ENCODE assay signal across 8 cellular contexts in genomic region chr6:32843979-32844838, GRCh38. TPM values are rescaled to one million over a fixed set of nuclear protein-coding genes. Genes with fewer than 3 reads are reported as not detected.
A peak's percentile ranks its signal among the peaks of the same experiment; 100 is the strongest.
DNase-seq lines count a peak whose midpoint lies in the region; ATAC-seq and TF ChIP-seq lines count a peak whose summit lies in the region.

TSS of gene PSMB8 (minus strand) at chr6:32844047. CDS start at chr6:32843996, 51 bp downstream.

- TF ChIP-seq POLR2A in GM10847 (IDR thresholded peaks at IDR 0.05; ENCODE audit: extremely low read depth, insufficient read length) (peak; percentile 7), testis (IDR thresholded peaks at IDR 0.05) (no peak)

- H3K4me1 ChIP-seq in osteoblast (ENCODE audit: insufficient read depth, low read length) (peaks cover 12% of the 10 kb centered on the region), testis (peaks cover 15% of the 10 kb centered on the region)

- 0 to 1% methylated on average over 33 to 40 of the region's 40 CpGs for WGBS in testis, 2 donors

- H3K36me3 ChIP-seq in osteoblast (ENCODE audit: insufficient read depth, low read length) = peaks cover 57% of the 10 kb centered on the region
- H3K36me3 ChIP-seq in testis (ENCODE audit: low read depth, missing control alignments) = no peaks in the 10 kb centered on the region

- H3K36me3 Mint-ChIP-seq in activated naive CD8-positive, alpha-beta T cell = peaks cover 63% of the 10 kb centered on the region
- H3K36me3 Mint-ChIP-seq in glutamatergic neuron (ENCODE audit: unreplicated experiment) = no peaks in the 10 kb centered on the region

- H4K20me1 ChIP-seq in osteoblast (ENCODE audit: insufficient read depth, low read length) = no peaks in the 10 kb centered on the region

- peak within 1 kb of the TSS; percentile 100 for H3K27ac Mint-ChIP-seq in activated naive CD8-positive, alpha-beta T cell
- H3K27ac Mint-ChIP-seq in glutamatergic neuron (ENCODE audit: unreplicated experiment) = no peak within 1 kb of the TSS

- H3K27me3 ChIP-seq in osteoblast (ENCODE audit: insufficient read depth, low read length) = no peaks in the 10 kb centered on the region
- H3K27me3 ChIP-seq in testis = no peaks in the 10 kb centered on the region

- H3K4me1 Mint-ChIP-seq in activated naive CD8-positive, alpha-beta T cell (ENCODE audit: low read depth) = peaks cover 82% of the 10 kb centered on the region
- H3K4me1 Mint-ChIP-seq in glutamatergic neuron (ENCODE audit: low read depth, unreplicated experiment) = peaks cover 5% of the 10 kb centered on the region

- H3K9me3 ChIP-seq in osteoblast (ENCODE audit: low read depth, low read length) = no peaks in the 10 kb centered on the region
- H3K9me3 ChIP-seq in testis = no peaks in the 10 kb centered on the region

- H3K4me3 ChIP-seq in osteoblast (ENCODE audit: insufficient read depth, low read length) = peak within 1 kb of the TSS; percentile 93
- peak within 1 kb of the TSS; percentile 64 to 78 for H3K4me3 ChIP-seq in testis

- intact Hi-C loops in testis (cut with DNase I; ENCODE audit: low total_unique reads) = no loop called here

- peaks cover 23% of the 10 kb centered on the region for H3K79me2 ChIP-seq in osteoblast (ENCODE audit: insufficient read depth, low read length)

- no peaks in the 10 kb centered on the region for H3K9me3 Mint-ChIP-seq in activated naive CD8-positive, alpha-beta T cell (ENCODE audit: low read depth)
- peaks cover 3% of the 10 kb centered on the region for H3K9me3 Mint-ChIP-seq in glutamatergic neuron (ENCODE audit: unreplicated experiment)

- peak; percentile 97 for DNase-seq in NCI-H1105 (lab: John Stamatoyannopoulos, UW)
- DNase-seq in SKM-1 treated with dmso at 0.1 percent for 144 hours (lab: John Stamatoyannopoulos, UW; ENCODE audit: unreplicated experiment) = peak; percentile 95
- DNase-seq in glutamatergic neuron = peak; percentile 93
- peak; percentile 98 for DNase-seq in osteoblast (ENCODE audit: insufficient read length, low spot score, missing footprints)
- DNase-seq in testis = peak; percentile 99

- no peaks in the 10 kb centered on the region for H3K27me3 Mint-ChIP-seq in activated naive CD8-positive, alpha-beta T cell
- H3K27me3 Mint-ChIP-seq in glutamatergic neuron (ENCODE audit: unreplicated experiment) = peaks cover 15% of the 10 kb centered on the region

- TF ChIP-seq CTCF in glutamatergic neuron (IDR thresholded peaks at IDR 0.05; ENCODE audit: partially characterized antibody, unreplicated experiment) = no peak
- no peak for TF ChIP-seq CTCF in osteoblast (IDR thresholded peaks at IDR 0.05; ENCODE audit: extremely low read depth, low read depth, low read length)
- peak in 2 of 3 experiments; percentile 22 to 23 for TF ChIP-seq CTCF in testis (IDR thresholded peaks at IDR 0.05)

- peak; percentile 82 for ATAC-seq in HG02623 (IDR thresholded peaks at IDR 0.05; ENCODE audit: unreplicated experiment)

- H3K27ac ChIP-seq in osteoblast (ENCODE audit: low read depth, low read length) = peak within 1 kb of the TSS; percentile 98
- peak within 1 kb of the TSS; percentile 89 to 90 for H3K27ac ChIP-seq in testis

- H3K4me2 ChIP-seq in osteoblast (ENCODE audit: insufficient read depth, low read length) = peak within 1 kb of the TSS; percentile 94

- peak within 1 kb of the TSS; percentile 99 for H3K4me3 Mint-ChIP-seq in activated naive CD8-positive, alpha-beta T cell
- peak within 1 kb of the TSS; percentile 94 for H3K4me3 Mint-ChIP-seq in glutamatergic neuron (ENCODE audit: unreplicated experiment)

- peak within 1 kb of the TSS; percentile 95 for H2AFZ ChIP-seq in osteoblast (ENCODE audit: low read length)

RNA-seq across cellular contexts. Expression of gene PSMB8, which starts in this region (rescaled TPM):
- total RNA-seq in glutamatergic neuron (ENCODE audit: unreplicated experiment) (not detected), osteoblast (67.3 and 83.4 TPM in 2 replicates), testis (10 to 100 TPM in 1 of 2 donors, 1 to 10 TPM in 1; 4.6 to 11.2 TPM)
- polyA plus RNA-seq in testis (ENCODE audit: insufficient read depth, low read depth, low replicate concordance) = 35.7 TPM

Comparison
In these comparisons a context has a peak if more than half of its experiments do, and no peak if none do; other contexts are left out.
1. Peak in every context shown above with its lines: DNase-seq, ATAC-seq, H3K4me3 ChIP-seq and H3K27ac ChIP-seq.
2. Peak in DNase-seq in glutamatergic neuron; RNA of the gene not detected or under 1 TPM.
3. CTCF ChIP-seq: peak in testis (2 of 3); none in glutamatergic neuron (single experiment) and osteoblast (single experiment).